8 cellular contexts compared by ENCODE assay signal in the genomic region with DNA sequence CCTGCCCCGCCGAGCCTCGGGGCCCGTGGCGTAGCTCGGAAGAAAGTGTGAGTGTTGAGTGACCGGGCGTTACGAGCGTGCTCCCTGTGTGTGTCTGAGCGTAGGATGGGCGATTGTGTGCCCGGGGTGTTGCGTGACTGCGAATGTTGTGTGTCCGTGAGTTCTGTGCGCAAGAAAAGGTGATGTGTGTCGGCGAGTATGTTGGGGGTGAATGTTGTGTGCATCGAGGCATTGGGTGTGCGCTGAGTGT. TPM values are rescaled to one million over a fixed set of nuclear protein-coding genes. Genes with fewer than 3 reads are reported as not detected.
DNase-seq lines count a peak whose midpoint lies in the region; ATAC-seq, FAIRE-seq and TF ChIP-seq lines count a peak whose summit lies in the region.

No MANE protein-coding gene starts in this region.

- intact Hi-C loops in A673 (cut with micrococcal nuclease; ENCODE audit: unreplicated experiment) = loop anchor here (2.0 to 10.0 kb wide), 3 partner anchors 108 to 1472 kb away; no protein-coding TSS in a partner anchor

- H3K4me1 ChIP-seq in A673 (ENCODE audit: insufficient read depth, low read length, poor library complexity, severe bottlenecking) (peaks cover 12% of the 10 kb centered on the region), muscle layer of duodenum (ENCODE audit: control insufficient read depth in 1 of 2, insufficient read depth in 2 of 2, low read length in 2 of 2) (peaks cover 5 to 21% of the 10 kb centered on the region in 2 donors)

- TF ChIP-seq CTCF in A673 (conservative IDR thresholded peaks at IDR 0.05; ENCODE audit: low read depth, low read length) (no peak), HFF-Myc (IDR thresholded peaks at IDR 0.05; ENCODE audit: low read depth, low read length, missing control alignments) (no peak), bronchial epithelial cell (IDR thresholded peaks at IDR 0.05; ENCODE audit: insufficient read depth, low read length, severe bottlenecking) (no peak)

- H3K27ac ChIP-seq in A673 (ENCODE audit: low read depth, low read length, poor library complexity, severe bottlenecking) = no peak overlapping the region
- H3K27ac ChIP-seq in muscle layer of duodenum (ENCODE audit: low read length) = no peak overlapping the region

- H3K36me3 ChIP-seq in A673 (ENCODE audit: insufficient read depth, low read length, poor library complexity, severe bottlenecking) = no peaks in the 10 kb centered on the region
- H3K36me3 ChIP-seq in bronchial epithelial cell (ENCODE audit: control insufficient read depth, insufficient read depth, low read length) = no peaks in the 10 kb centered on the region
- no peaks in the 10 kb centered on the region for H3K36me3 ChIP-seq in muscle layer of duodenum (ENCODE audit: control insufficient read depth in 1 of 2, insufficient read depth in 2 of 2, low read length in 2 of 2)

- no peak for FAIRE-seq in bronchial epithelial cell (lab: Jason Lieb, UNC)

- DNase-seq in A673 (ENCODE audit: low spot score) (peak; percentile 32), HFF-Myc (ENCODE audit: extremely low read depth, low read depth) (no peak), bronchial epithelial cell (ENCODE audit: low read depth) (no peak), NCI-H524 treated with DMSO at 0.1 percent for 48 hours (lab: John Stamatoyannopoulos, UW) (no peak)
- DNase-seq in activated CD8-positive, alpha-beta memory T cell treated with anti-CD3 and anti-CD28 coated beads, Interleukin-2, amount 50 U/mL, for 4 hours = no peak

- H3K4me3 ChIP-seq in A673 (ENCODE audit: low read depth, low read length, poor library complexity, severe bottlenecking) (peak overlapping the region; percentile 60), HFF-Myc (replicated peaks; ENCODE audit: low read depth, low read length) (peak overlapping the region; percentile 91), bronchial epithelial cell (ENCODE audit: low read depth, low read length) (peak overlapping the region; percentile 75), muscle layer of duodenum (ENCODE audit: low read depth in 1 of 2, low read length in 2 of 2) (peak overlapping the region; percentile 77 to 79)

- CTCF ChIA-PET in A673 (lab: Charles Lee) = no interaction called here

- no TSS peak for BruUV-seq in A673 (replicated peaks; lab: Mats Ljungman, UMichigan)

- H3K9me3 ChIP-seq in A673 (ENCODE audit: low read depth, low read length, poor library complexity, severe bottlenecking) (no peaks in the 10 kb centered on the region), muscle layer of duodenum (ENCODE audit: control insufficient read depth in 1 of 2, low read length in 2 of 2) (no peaks in the 10 kb centered on the region)

- POLR2A ChIA-PET in A673 (lab: Charles Lee; ENCODE audit: low non-redundant PET) = no interaction called here

- ATAC-seq in GM19395 (IDR thresholded peaks at IDR 0.05; ENCODE audit: unreplicated experiment) (no peak), GM21825 (IDR thresholded peaks at IDR 0.05; ENCODE audit: unreplicated experiment) (no peak)

- H3K27me3 ChIP-seq in A673 (replicated peaks; ENCODE audit: insufficient read depth, low read depth, low read length, poor library complexity) (peaks cover 6% of the 10 kb centered on the region), bronchial epithelial cell (ENCODE audit: control insufficient read depth, insufficient read depth, low read length) (no peaks in the 10 kb centered on the region), muscle layer of duodenum (ENCODE audit: low read depth, low read length) (peaks cover 17% of the 10 kb centered on the region)

RNA-seq across cellular contexts. Expression of gene PTPRU, which starts 0.3 kb away (rescaled TPM):
- total RNA-seq in A673 (2021) (6.8 and 15.6 TPM in 2 replicates), bronchial epithelial cell (40.8 and 53.2 TPM in 2 replicates)

RNA-seq across cellular contexts. Expression of gene MECR, which starts 5.9 kb away (rescaled TPM):
- total RNA-seq in A673 (2021) (39.0 and 39.3 TPM in 2 replicates), bronchial epithelial cell (28.2 TPM in 2 replicates)

RNA-seq across cellular contexts. Expression of gene SRSF4, which starts 55.0 kb away (rescaled TPM):
- total RNA-seq in A673 (2021) (104 and 116 TPM in 2 replicates), bronchial epithelial cell (34.5 and 40.1 TPM in 2 replicates)
